Comparison of ENCODE assay signal across 8 cellular contexts in the genomic region with DNA sequence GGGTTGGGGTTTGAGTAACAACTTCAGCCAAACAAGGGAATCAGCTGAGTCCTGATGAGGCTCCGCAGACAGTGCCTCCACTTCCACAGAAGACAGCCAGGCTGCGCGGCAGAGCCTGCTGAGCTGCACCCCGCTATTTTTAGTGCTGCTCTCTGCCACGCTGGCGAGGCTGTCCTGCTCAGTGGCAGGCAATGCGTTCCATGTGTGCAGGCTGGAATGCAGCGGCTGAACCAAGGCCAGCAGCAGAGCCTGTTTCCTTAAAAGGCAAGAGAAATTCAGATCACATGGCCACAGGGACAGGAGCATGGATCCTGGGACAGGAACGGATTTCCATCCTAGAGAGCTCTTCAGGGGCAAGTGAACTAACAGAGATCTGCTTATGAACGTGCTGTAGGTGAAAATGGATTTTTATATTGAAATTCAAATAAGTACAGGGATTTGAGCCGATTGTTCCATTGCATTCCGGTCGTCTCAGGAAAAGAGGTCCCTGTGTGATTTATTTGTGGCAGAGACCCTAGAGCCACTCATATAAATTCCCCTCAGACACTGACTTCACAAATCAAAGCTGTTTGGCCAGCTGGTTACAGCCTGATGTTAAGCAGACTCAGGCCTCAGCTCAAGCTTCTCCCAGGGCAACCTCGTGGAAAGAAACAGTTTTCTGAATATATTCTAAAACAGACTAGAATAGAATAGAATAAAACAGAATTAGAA.
A peak's percentile ranks its signal among the peaks of the same experiment; 100 is the strongest.
DNase-seq lines count a peak whose midpoint lies in the region; ATAC-seq and TF ChIP-seq lines count a peak whose summit lies in the region.

No MANE protein-coding gene starts in this region.

- intact Hi-C loops in activated T-helper 2 cell treated with anti-CD3 and anti-CD28 coated beads, Interferon-gamma antibody, Interleukin-2, Interleukin-4, amounts not matched to agents 10 μg/mL and 5 μg/mL and 100 μg/mL, durations not matched to agents 14 hours and 24 hours and 36 hours (cut with micrococcal nuclease), result no loop called here

- no peaks in the 10 kb centered on the region for H3K36me3 Mint-ChIP-seq in progenitor cell of endocrine pancreas (ENCODE audit: insufficient read depth)
- H3K36me3 Mint-ChIP-seq in activated T-helper 2 cell treated with anti-CD3 and anti-CD28 coated beads, Interferon-gamma antibody, Interleukin-2, Interleukin-4, amounts not matched to agents 10 μg/mL and 5 μg/mL and 100 μg/mL, durations not matched to agents 14 hours and 24 hours and 36 hours (ENCODE audit: low read depth), result no peaks in the 10 kb centered on the region

- H3K27ac Mint-ChIP-seq in progenitor cell of endocrine pancreas, result peak overlapping the region; percentile 91
- no peak overlapping the region for H3K27ac Mint-ChIP-seq in activated T-helper 2 cell treated with anti-CD3 and anti-CD28 coated beads, Interferon-gamma antibody, Interleukin-2, Interleukin-4, amounts not matched to agents 10 μg/mL and 5 μg/mL and 100 μg/mL, durations not matched to agents 14 hours and 24 hours and 36 hours

- in situ Hi-C loops in astrocyte of the spinal cord (cut with HindIII; ENCODE audit: low sequenced_read_pairs), result no loop called here

- no peaks in the 10 kb centered on the region for H3K9me3 Mint-ChIP-seq in progenitor cell of endocrine pancreas (ENCODE audit: low read depth)
- no peaks in the 10 kb centered on the region for H3K9me3 Mint-ChIP-seq in activated T-helper 2 cell treated with anti-CD3 and anti-CD28 coated beads, Interferon-gamma antibody, Interleukin-2, Interleukin-4, amounts not matched to agents 10 μg/mL and 5 μg/mL and 100 μg/mL, durations not matched to agents 14 hours and 24 hours and 36 hours

- DNase-seq in EH (ENCODE audit: low read depth) (peak; percentile 99), astrocyte of the spinal cord (ENCODE audit: low read depth, low spot score) (peak; percentile 97), hippocampal formation (lab: John Stamatoyannopoulos, UW) (peak; percentile 23 to 41), progenitor cell of endocrine pancreas (ENCODE audit: low spot score, unreplicated experiment) (peak; percentile 14), NCI-H146 treated with DMSO at 0.1 percent for 48 hours (lab: John Stamatoyannopoulos, UW; ENCODE audit: unreplicated experiment) (no peak)
- DNase-seq in activated T-helper 2 cell treated with anti-CD3 and anti-CD28 coated beads, Interferon-gamma antibody, Interleukin-2, Interleukin-4, amounts not matched to agents 10 μg/mL and 5 μg/mL and 100 μg/mL, durations not matched to agents 14 hours and 24 hours and 36 hours (ENCODE audit: low spot score), result no peak

- peaks cover 51% of the 10 kb centered on the region for H3K27me3 Mint-ChIP-seq in progenitor cell of endocrine pancreas
- no peaks in the 10 kb centered on the region for H3K27me3 Mint-ChIP-seq in activated T-helper 2 cell treated with anti-CD3 and anti-CD28 coated beads, Interferon-gamma antibody, Interleukin-2, Interleukin-4, amounts not matched to agents 10 μg/mL and 5 μg/mL and 100 μg/mL, durations not matched to agents 14 hours and 24 hours and 36 hours (ENCODE audit: low read depth)

- ATAC-seq in GM19452 (IDR thresholded peaks at IDR 0.05; ENCODE audit: unreplicated experiment), result no peak
- ATAC-seq in GM21447 (IDR thresholded peaks at IDR 0.05; ENCODE audit: unreplicated experiment), result no peak

- no peak overlapping the region for H3K4me3 ChIP-seq in astrocyte of the spinal cord (ENCODE audit: low read depth, low read length)

- H3K4me1 Mint-ChIP-seq in progenitor cell of endocrine pancreas (ENCODE audit: low read depth), result peaks cover 22% of the 10 kb centered on the region
- H3K4me1 Mint-ChIP-seq in activated T-helper 2 cell treated with anti-CD3 and anti-CD28 coated beads, Interferon-gamma antibody, Interleukin-2, Interleukin-4, amounts not matched to agents 10 μg/mL and 5 μg/mL and 100 μg/mL, durations not matched to agents 14 hours and 24 hours and 36 hours (ENCODE audit: low read depth), result no peaks in the 10 kb centered on the region

- H3K4me3 Mint-ChIP-seq in progenitor cell of endocrine pancreas (ENCODE audit: low read depth), result no peak overlapping the region
- no peak overlapping the region for H3K4me3 Mint-ChIP-seq in activated T-helper 2 cell treated with anti-CD3 and anti-CD28 coated beads, Interferon-gamma antibody, Interleukin-2, Interleukin-4, amounts not matched to agents 10 μg/mL and 5 μg/mL and 100 μg/mL, durations not matched to agents 14 hours and 24 hours and 36 hours (ENCODE audit: low read depth)

- peak; percentile 39 for TF ChIP-seq CTCF in astrocyte of the spinal cord (IDR thresholded peaks at IDR 0.05; ENCODE audit: low read depth, low read length)
- no peak for TF ChIP-seq CTCF in progenitor cell of endocrine pancreas (IDR thresholded peaks at IDR 0.05; ENCODE audit: unreplicated experiment)

Comparison
In these comparisons a context has a peak if more than half of its experiments do, and no peak if none do; other contexts are left out.
1. DNase-seq: peak in EH (single experiment), astrocyte of the spinal cord (single experiment), hippocampal formation (2 of 2) and progenitor cell of endocrine pancreas (single experiment); none in activated T-helper 2 cell treated with anti-CD3 and anti-CD28 coated beads, Interferon-gamma antibody, Interleukin-2, Interleukin-4, amounts not matched to agents 10 μg/mL and 5 μg/mL and 100 μg/mL, durations not matched to agents 14 hours and 24 hours and 36 hours (single experiment) and NCI-H146 treated with DMSO at 0.1 percent for 48 hours (single experiment).